Comparison of ENCODE assay signal across 1 cellular context in genomic region chr18:40414155-40414754, GRCh38.
TF ChIP-seq lines count a peak whose summit lies in the region.

No MANE protein-coding gene starts in this region.

TF ChIP-seq in GM23338, 12 proteins besides CTCF, POLR2A, EP300 and RAD21 (continued from another document):
- no peak for TF ChIP-seq ZNF331 (CRISPR knock-in tag; IDR thresholded peaks at IDR 0.05; ENCODE audit: low read depth)
- TF ChIP-seq ZNF114 (CRISPR knock-in tag; IDR thresholded peaks at IDR 0.05): no peak
- no peak for TF ChIP-seq EZH2phosphoT487 (IDR thresholded peaks at IDR 0.05; ENCODE audit: unreplicated experiment)
- no peak for TF ChIP-seq CREB1 (CRISPR knock-in tag; IDR thresholded peaks at IDR 0.05; ENCODE audit: low read depth)
- TF ChIP-seq JUNB (IDR thresholded peaks at IDR 0.05; ENCODE audit: unreplicated experiment): no peak
- no peak for TF ChIP-seq REST (IDR thresholded peaks at IDR 0.05; ENCODE audit: unreplicated experiment)
- TF ChIP-seq EZH2 (IDR thresholded peaks at IDR 0.05; ENCODE audit: low read depth, unreplicated experiment): no peak
- TF ChIP-seq ETS1 (IDR thresholded peaks at IDR 0.05): no peak
TF ChIP-seq in GM23338: peak in this region for 0.
